Comparison of ENCODE assay signal across 1 cellular context in the genomic region with DNA sequence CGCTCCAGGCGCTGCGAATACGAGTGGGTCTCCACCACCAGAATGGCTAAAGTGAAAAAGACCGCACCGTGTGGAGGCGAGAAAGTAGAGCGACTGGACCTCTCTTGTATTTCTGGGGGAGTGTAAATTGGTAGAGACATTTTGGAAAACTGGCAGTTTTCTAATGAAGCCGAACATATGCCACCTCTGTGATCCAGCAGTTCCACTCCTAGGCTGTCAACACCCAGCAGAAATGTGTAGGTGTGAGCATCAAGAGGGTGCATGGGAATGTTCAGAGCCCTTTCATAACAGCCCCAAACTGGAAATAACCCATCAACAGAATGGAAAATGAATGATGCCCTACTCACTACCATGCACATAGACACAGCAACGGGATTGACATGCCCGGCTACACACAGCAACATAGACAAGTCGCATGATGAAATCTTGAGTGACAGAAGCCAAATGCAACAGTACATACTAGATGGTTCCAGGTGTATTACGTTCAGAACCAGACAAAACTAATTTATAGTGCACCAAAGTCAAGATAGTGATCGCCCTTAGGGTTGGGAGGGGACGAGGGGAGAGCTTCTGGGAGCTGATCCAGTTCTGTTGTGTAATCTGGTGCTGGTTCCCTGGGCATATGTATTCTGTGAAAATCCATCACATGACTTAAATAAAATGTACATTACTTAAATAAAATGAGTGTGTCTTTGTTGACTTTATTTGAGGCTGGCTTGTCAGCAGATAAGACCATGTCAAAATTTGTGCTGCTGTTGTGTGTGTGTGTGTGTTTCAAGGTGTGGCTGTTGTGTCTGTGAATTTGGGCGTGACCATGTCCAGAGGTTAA.
TF ChIP-seq lines count a peak whose summit lies in the region.

No MANE protein-coding gene starts in this region.

TF ChIP-seq in K562, 482 proteins besides CTCF, POLR2A, EP300 and RAD21 (continued from another document and continues in another):
- TF ChIP-seq, protein P1, sequence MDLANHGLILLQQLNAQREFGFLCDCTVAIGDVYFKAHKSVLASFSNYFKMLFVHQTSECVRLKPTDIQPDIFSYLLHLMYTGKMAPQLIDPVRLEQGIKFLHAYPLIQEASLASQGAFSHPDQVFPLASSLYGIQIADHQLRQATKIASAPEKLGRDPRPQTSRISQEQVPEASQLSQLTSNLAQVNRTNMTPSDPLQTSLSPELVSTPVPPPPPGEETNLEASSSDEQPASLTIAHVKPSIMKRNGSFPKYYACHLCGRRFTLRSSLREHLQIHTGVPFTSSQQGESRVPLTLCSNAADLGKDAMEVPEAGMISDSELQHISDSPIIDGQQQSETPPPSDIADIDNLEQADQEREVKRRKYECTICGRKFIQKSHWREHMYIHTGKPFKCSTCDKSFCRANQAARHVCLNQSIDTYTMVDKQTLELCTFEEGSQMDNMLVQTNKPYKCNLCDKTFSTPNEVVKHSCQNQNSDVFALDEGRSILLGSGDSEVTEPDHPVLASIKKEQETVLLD (IDR thresholded peaks at IDR 0.05), result no peak; the same call in 1 of the 2 replicates
- no peak for TF ChIP-seq ZNF324 (CRISPR knock-in tag; IDR thresholded peaks at IDR 0.05)
- TF ChIP-seq STAT5A (IDR thresholded peaks at IDR 0.05; ENCODE audit: borderline replicate concordance, low read length), result 0 out of 2 replicates have a peak, but pooled peaks have one; percentile 13
- no peak for TF ChIP-seq RFX7 (CRISPR knock-in tag; IDR thresholded peaks at IDR 0.05)
- TF ChIP-seq NUFIP1 (IDR thresholded peaks at IDR 0.05; ENCODE audit: partially characterized antibody), result no peak
- no peak for TF ChIP-seq CBX2 (IDR thresholded peaks at IDR 0.05; ENCODE audit: insufficient read depth, low read length, poor library complexity, severe bottlenecking)
- TF ChIP-seq NFATC3 (IDR thresholded peaks at IDR 0.05), result no peak
- no peak for TF ChIP-seq TAF15 (IDR thresholded peaks at IDR 0.05; ENCODE audit: low read depth, low read length)
- TF ChIP-seq, protein P2, sequence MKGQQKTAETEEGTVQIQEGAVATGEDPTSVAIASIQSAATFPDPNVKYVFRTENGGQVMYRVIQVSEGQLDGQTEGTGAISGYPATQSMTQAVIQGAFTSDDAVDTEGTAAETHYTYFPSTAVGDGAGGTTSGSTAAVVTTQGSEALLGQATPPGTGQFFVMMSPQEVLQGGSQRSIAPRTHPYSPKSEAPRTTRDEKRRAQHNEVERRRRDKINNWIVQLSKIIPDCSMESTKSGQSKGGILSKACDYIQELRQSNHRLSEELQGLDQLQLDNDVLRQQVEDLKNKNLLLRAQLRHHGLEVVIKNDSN (CRISPR knock-in tag; IDR thresholded peaks at IDR 0.05), result 0 out of 2 replicates have a peak, but pooled peaks have one; percentile 40
- TF ChIP-seq SAP30 (IDR thresholded peaks at IDR 0.05; ENCODE audit: borderline replicate concordance, insufficient read depth, low read depth, low read length, poor library complexity, severe bottlenecking), result peak; percentile 20
- no peak for TF ChIP-seq NEUROD1 (IDR thresholded peaks at IDR 0.05; ENCODE audit: borderline replicate concordance, low read depth, low read length, partially characterized antibody)
- TF ChIP-seq SUPT5H (IDR thresholded peaks at IDR 0.05), result no peak; the same call in 1 of the 2 replicates
- TF ChIP-seq ILF3 (IDR thresholded peaks at IDR 0.05; ENCODE audit: borderline replicate concordance), result no peak
- TF ChIP-seq ZNF717 (CRISPR knock-in tag; IDR thresholded peaks at IDR 0.05), result no peak
- no peak for TF ChIP-seq CCNT2 (IDR thresholded peaks at IDR 0.05; ENCODE audit: borderline replicate concordance, extremely low read depth, insufficient read length, low read depth, low read length)
- TF ChIP-seq, protein P3, sequence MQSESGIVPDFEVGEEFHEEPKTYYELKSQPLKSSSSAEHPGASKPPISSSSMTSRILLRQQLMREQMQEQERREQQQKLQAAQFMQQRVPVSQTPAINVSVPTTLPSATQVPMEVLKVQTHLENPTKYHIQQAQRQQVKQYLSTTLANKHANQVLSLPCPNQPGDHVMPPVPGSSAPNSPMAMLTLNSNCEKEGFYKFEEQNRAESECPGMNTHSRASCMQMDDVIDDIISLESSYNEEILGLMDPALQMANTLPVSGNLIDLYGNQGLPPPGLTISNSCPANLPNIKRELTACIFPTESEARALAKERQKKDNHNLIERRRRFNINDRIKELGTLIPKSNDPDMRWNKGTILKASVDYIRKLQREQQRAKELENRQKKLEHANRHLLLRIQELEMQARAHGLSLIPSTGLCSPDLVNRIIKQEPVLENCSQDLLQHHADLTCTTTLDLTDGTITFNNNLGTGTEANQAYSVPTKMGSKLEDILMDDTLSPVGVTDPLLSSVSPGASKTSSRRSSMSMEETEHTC (IDR thresholded peaks at IDR 0.05), result no peak
- peak; percentile 2 for TF ChIP-seq BCOR (IDR thresholded peaks at IDR 0.05)
- no peak for TF ChIP-seq NFIC (IDR thresholded peaks at IDR 0.05)
- TF ChIP-seq, protein P4, sequence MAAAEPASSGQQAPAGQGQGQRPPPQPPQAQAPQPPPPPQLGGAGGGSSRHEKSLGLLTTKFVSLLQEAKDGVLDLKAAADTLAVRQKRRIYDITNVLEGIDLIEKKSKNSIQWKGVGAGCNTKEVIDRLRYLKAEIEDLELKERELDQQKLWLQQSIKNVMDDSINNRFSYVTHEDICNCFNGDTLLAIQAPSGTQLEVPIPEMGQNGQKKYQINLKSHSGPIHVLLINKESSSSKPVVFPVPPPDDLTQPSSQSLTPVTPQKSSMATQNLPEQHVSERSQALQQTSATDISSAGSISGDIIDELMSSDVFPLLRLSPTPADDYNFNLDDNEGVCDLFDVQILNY (CRISPR knock-in tag; IDR thresholded peaks at IDR 0.05), result peak; percentile 26
- TF ChIP-seq, protein P5, sequence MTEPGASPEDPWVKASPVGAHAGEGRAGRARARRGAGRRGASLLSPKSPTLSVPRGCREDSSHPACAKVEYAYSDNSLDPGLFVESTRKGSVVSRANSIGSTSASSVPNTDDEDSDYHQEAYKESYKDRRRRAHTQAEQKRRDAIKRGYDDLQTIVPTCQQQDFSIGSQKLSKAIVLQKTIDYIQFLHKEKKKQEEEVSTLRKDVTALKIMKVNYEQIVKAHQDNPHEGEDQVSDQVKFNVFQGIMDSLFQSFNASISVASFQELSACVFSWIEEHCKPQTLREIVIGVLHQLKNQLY (CRISPR knock-in tag; conservative IDR thresholded peaks at IDR 0.05), result no peak
- TF ChIP-seq CEBPG (CRISPR knock-in tag; IDR thresholded peaks at IDR 0.05), result peak; percentile 70
- peak; percentile 24 to 35; a peak in 2 of 4 replicates for TF ChIP-seq CEBPG (tag; conservative IDR thresholded peaks at IDR 0.05 in 1 of 2, IDR thresholded peaks at IDR 0.05 in 1 of 2)
- TF ChIP-seq PML (IDR thresholded peaks at IDR 0.05; ENCODE audit: low read length), result 0 out of 2 replicates have a peak, but pooled peaks have one; percentile 4
- no peak; the same call in 1 of the 2 replicates for TF ChIP-seq TCF3 (CRISPR knock-in tag; IDR thresholded peaks at IDR 0.05)
- TF ChIP-seq, protein P6, sequence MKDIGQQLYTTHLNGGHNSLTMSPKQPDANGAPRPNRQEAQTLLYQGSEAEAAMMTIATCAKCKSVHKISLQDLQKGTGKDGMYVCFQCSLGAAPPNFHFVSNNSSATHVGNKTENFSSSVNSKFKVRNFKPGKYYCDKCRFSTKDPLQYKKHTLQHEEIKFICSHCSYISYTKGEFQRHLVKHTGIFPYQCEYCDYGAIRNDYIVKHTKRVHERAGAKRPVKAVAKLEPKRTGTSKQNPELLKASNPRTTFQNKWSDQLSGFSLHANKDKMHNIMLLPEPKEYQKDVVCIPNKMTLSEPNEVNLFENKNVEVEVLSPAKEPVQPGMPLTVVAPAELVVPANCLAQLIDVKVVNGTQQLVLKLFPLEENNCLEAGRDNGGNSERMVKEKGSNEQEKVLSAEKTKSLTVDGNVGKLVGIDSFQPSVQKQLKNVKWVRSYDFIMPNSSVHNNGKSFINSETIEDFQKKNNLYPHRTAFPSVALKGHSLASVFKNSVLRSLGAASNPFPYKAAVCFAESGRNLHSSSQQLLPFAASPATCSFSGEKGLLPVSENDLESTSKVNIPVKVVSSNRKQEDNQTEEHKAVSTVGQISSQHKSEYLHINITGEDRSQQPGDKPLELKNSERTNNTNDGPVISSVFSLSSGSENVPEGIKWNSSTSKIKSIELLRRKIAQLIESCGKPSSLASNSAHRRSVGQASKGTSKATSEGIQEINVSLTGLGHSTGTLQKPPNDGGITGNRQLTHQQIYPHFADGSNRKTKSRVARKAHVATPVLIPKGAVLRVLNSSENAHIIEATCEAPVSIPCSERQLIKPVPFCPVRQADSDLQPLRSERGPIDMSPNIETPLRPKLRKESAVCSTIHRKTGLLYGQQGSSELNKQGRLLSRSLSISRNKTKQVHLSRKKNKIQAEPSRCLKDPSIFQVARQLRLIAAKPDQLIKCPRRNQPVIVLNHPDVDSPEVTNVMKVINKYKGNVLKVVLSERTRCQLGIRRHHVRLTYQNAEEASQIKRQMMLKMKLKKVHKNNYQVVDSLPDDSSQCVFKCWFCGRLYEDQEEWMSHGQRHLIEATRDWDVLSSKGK (CRISPR knock-in tag; IDR thresholded peaks at IDR 0.05), result no peak
- TF ChIP-seq, protein P7, sequence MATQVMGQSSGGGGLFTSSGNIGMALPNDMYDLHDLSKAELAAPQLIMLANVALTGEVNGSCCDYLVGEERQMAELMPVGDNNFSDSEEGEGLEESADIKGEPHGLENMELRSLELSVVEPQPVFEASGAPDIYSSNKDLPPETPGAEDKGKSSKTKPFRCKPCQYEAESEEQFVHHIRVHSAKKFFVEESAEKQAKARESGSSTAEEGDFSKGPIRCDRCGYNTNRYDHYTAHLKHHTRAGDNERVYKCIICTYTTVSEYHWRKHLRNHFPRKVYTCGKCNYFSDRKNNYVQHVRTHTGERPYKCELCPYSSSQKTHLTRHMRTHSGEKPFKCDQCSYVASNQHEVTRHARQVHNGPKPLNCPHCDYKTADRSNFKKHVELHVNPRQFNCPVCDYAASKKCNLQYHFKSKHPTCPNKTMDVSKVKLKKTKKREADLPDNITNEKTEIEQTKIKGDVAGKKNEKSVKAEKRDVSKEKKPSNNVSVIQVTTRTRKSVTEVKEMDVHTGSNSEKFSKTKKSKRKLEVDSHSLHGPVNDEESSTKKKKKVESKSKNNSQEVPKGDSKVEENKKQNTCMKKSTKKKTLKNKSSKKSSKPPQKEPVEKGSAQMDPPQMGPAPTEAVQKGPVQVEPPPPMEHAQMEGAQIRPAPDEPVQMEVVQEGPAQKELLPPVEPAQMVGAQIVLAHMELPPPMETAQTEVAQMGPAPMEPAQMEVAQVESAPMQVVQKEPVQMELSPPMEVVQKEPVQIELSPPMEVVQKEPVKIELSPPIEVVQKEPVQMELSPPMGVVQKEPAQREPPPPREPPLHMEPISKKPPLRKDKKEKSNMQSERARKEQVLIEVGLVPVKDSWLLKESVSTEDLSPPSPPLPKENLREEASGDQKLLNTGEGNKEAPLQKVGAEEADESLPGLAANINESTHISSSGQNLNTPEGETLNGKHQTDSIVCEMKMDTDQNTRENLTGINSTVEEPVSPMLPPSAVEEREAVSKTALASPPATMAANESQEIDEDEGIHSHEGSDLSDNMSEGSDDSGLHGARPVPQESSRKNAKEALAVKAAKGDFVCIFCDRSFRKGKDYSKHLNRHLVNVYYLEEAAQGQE (CRISPR knock-in tag; IDR thresholded peaks at IDR 0.05; ENCODE audit: low read depth), result no peak
- no peak for TF ChIP-seq FOXK1 (CRISPR knock-in tag; IDR thresholded peaks at IDR 0.05; ENCODE audit: borderline replicate concordance)
- TF ChIP-seq ZBED1 (IDR thresholded peaks at IDR 0.05), result no peak
- TF ChIP-seq, protein P8, sequence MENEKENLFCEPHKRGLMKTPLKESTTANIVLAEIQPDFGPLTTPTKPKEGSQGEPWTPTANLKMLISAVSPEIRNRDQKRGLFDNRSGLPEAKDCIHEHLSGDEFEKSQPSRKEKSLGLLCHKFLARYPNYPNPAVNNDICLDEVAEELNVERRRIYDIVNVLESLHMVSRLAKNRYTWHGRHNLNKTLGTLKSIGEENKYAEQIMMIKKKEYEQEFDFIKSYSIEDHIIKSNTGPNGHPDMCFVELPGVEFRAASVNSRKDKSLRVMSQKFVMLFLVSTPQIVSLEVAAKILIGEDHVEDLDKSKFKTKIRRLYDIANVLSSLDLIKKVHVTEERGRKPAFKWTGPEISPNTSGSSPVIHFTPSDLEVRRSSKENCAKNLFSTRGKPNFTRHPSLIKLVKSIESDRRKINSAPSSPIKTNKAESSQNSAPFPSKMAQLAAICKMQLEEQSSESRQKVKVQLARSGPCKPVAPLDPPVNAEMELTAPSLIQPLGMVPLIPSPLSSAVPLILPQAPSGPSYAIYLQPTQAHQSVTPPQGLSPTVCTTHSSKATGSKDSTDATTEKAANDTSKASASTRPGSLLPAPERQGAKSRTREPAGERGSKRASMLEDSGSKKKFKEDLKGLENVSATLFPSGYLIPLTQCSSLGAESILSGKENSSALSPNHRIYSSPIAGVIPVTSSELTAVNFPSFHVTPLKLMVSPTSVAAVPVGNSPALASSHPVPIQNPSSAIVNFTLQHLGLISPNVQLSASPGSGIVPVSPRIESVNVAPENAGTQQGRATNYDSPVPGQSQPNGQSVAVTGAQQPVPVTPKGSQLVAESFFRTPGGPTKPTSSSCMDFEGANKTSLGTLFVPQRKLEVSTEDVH (IDR thresholded peaks at IDR 0.05; ENCODE audit: low read depth, partially characterized antibody), result no peak
- peak; percentile 22; the same call in 1 of the 2 replicates for TF ChIP-seq ZEB2 (IDR thresholded peaks at IDR 0.05)
- no peak for TF ChIP-seq NCOA2 (IDR thresholded peaks at IDR 0.05; ENCODE audit: partially characterized antibody in 2 of 2)
- TF ChIP-seq, protein P9, sequence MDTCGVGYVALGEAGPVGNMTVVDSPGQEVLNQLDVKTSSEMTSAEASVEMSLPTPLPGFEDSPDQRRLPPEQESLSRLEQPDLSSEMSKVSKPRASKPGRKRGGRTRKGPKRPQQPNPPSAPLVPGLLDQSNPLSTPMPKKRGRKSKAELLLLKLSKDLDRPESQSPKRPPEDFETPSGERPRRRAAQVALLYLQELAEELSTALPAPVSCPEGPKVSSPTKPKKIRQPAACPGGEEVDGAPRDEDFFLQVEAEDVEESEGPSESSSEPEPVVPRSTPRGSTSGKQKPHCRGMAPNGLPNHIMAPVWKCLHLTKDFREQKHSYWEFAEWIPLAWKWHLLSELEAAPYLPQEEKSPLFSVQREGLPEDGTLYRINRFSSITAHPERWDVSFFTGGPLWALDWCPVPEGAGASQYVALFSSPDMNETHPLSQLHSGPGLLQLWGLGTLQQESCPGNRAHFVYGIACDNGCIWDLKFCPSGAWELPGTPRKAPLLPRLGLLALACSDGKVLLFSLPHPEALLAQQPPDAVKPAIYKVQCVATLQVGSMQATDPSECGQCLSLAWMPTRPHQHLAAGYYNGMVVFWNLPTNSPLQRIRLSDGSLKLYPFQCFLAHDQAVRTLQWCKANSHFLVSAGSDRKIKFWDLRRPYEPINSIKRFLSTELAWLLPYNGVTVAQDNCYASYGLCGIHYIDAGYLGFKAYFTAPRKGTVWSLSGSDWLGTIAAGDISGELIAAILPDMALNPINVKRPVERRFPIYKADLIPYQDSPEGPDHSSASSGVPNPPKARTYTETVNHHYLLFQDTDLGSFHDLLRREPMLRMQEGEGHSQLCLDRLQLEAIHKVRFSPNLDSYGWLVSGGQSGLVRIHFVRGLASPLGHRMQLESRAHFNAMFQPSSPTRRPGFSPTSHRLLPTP (IDR thresholded peaks at IDR 0.05; ENCODE audit: borderline replicate concordance, extremely low read depth, insufficient read length), result no peak
- TF ChIP-seq MED1 (CRISPR knock-in tag; IDR thresholded peaks at IDR 0.05; ENCODE audit: borderline replicate concordance), result no peak
- no peak for TF ChIP-seq SP1 (CRISPR knock-in tag; IDR thresholded peaks at IDR 0.05)
- no peak for TF ChIP-seq TEAD4 (IDR thresholded peaks at IDR 0.05; ENCODE audit: low read length)
- no peak for TF ChIP-seq TEAD4 (CRISPR knock-in tag; IDR thresholded peaks at IDR 0.05; ENCODE audit: borderline replicate concordance)
- TF ChIP-seq ZNF778 (CRISPR knock-in tag; IDR thresholded peaks at IDR 0.05), result no peak
- no peak for TF ChIP-seq ZNF699 (CRISPR knock-in tag; IDR thresholded peaks at IDR 0.05; ENCODE audit: insufficient replicate concordance)
- TF ChIP-seq NR2C2 (CRISPR knock-in tag; IDR thresholded peaks at IDR 0.05), result no peak
- TF ChIP-seq NR2C2 (tag; IDR thresholded peaks at IDR 0.05), result peak; percentile 10; the same call in 1 of the 2 replicates
- TF ChIP-seq ZNF274 (IDR thresholded peaks at IDR 0.05; ENCODE audit: borderline replicate concordance, low read depth, low read length), result no peak
